Comparison of ENCODE assay signal across 21 cellular contexts in the genomic region with DNA sequence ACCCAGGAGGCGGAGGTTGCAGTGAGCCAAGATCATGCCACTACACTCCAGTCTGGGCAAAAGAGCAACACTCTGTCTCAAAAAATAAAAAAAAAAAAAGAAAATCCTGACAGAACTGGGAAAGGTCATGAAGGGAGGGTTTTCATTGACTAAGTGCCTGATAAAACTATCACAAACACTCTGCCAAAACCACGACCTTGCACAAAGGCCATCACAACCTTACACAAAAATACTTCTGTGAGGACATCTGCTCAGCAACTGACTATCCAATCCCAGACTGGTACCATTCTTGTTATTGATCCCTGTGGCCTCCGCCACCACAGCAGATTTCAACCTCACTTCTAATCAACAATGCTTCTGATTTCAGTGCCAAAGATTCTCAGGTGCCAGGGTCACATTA.
"Had no signal": no experiment of that assay in that cellular context is flagged by ENCODE, and none has a peak within 500 bp of the region (broad histone marks: within the 10 kb centered on the region; RNA-seq: fewer than 3 reads in every experiment).

No MANE protein-coding gene starts in this region.

- H3K4me3 ChIP-seq: coronary artery, dorsolateral prefrontal cortex, esophagus muscularis mucosa, gastrocnemius medialis, heart right ventricle, left lung, lower lobe of right lung, mucosa of descending colon had no signal

- H3K27me3 ChIP-seq: dorsolateral prefrontal cortex, esophagus muscularis mucosa, gastrocnemius medialis, heart right ventricle, left lung had no signal

- H3K27ac Mint-ChIP-seq: mesothelial cell of epicardium; naive thymus-derived CD8-positive, alpha-beta T cell had no signal

- H3K9me3 ChIP-seq: gastrocnemius medialis, left lung, lower lobe of right lung, mucosa of descending colon had no signal

- H3K4me3 Mint-ChIP-seq: mesothelial cell of epicardium; naive B cell; naive thymus-derived CD8-positive, alpha-beta T cell had no signal

- H3K4me1 ChIP-seq: esophagus muscularis mucosa, gastrocnemius medialis, heart right ventricle, left lung, lower lobe of right lung had no signal

- H3K36me3 ChIP-seq: esophagus muscularis mucosa, gastrocnemius medialis, heart right ventricle, left lung, lower lobe of right lung had no signal

- H3K27ac ChIP-seq: coronary artery, dorsolateral prefrontal cortex, esophagus muscularis mucosa, gastrocnemius medialis, heart right ventricle, left lung, lower lobe of right lung had no signal

- DNase-seq: dermis blood vessel endothelial cell; dorsolateral prefrontal cortex; effector CD4-positive, alpha-beta T cell; effector memory CD4-positive, alpha-beta T cell; foreskin melanocyte; gastrocnemius medialis; glutamatergic neuron; head of caudate nucleus; heart right ventricle; hippocampal formation; left colon; left lung; left ventricle myocardium superior; lower lobe of right lung; mesenchymal stem cell; mucosa of descending colon; naive B cell; naive thymus-derived CD8-positive, alpha-beta T cell had no signal

- H3K4me1 Mint-ChIP-seq: mesothelial cell of epicardium, naive B cell had no signal

- ATAC-seq: gastrocnemius medialis; heart right ventricle; left colon; left lung; left ventricle myocardium superior; lower lobe of right lung; mucosa of descending colon; naive thymus-derived CD8-positive, alpha-beta T cell had no signal

- H3K36me3 Mint-ChIP-seq: mesothelial cell of epicardium, naive B cell had no signal
